In the genomic region with DNA sequence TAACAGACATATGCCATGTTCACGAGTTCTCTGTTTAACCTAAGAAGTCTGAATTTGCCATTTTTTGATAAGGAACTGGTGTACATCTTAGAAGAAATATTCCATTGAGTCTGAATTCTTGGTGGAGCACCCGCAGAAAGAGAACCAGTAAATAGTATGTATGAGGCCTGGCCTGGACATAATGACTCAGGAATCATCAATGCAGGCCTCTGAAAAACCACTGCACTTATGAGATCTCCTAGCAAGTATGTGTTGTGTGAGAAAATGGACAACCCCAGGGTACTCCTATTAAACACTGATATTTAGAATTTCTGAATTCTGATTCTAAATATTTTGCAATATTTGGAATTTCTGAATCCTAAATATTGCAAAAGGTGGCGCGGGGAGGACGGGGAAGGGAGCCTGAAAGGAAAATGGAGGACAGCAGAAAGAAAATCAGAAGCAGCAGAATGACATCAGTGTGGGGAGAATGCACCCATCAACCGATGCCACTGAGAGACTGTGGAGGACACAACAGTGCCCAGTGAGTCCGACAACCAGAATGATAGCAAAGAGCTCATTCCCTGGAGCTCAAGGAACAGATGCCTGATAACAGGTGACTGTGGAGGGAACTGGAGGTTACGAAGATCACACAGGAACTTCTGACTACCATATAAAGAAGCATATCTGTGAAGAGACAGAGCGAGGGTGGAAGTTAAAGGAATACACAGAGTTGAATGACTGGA, we compare ENCODE assay signal across 13 cellular contexts.
DNase-seq lines count a peak whose midpoint lies in the region; ATAC-seq and TF ChIP-seq lines count a peak whose summit lies in the region.
"Had no signal": no experiment of that assay in that cellular context is flagged by ENCODE, and none has a peak within 500 bp of the region (broad histone marks: within the 10 kb centered on the region; RNA-seq: fewer than 3 reads in every experiment).

No MANE protein-coding gene starts in this region.

- no peak overlapping the region for H3K27ac ChIP-seq in mesendoderm (ENCODE audit: low read depth, low read length)
- H3K27ac ChIP-seq: uterus had no signal

- no peaks in the 10 kb centered on the region for H3K36me3 ChIP-seq in mesendoderm (ENCODE audit: control insufficient read depth, insufficient read depth, low read length)
- H3K36me3 ChIP-seq: uterus had no signal

- H3K79me1 ChIP-seq in mesendoderm (ENCODE audit: low read length): peaks cover 3% of the 10 kb centered on the region

- DNase-seq in AG20443 (ENCODE audit: low spot score) (peak; percentile 56), LHCN-M2 (ENCODE audit: low read depth) (peak; percentile 65), choroid plexus epithelial cell (ENCODE audit: low read depth) (peak; percentile 89), mesendoderm (no peak), NCI-H446 (lab: John Stamatoyannopoulos, UW) (no peak), Ammon's horn (ENCODE audit: low spot score) (no peak)
- DNase-seq in activated naive CD4-positive, alpha-beta T cell treated with anti-CD3 and anti-CD28 coated beads, Interleukin-2, amount 50 U/mL, for 16 hours: no peak
- DNase-seq in activated CD8-positive, alpha-beta memory T cell treated with anti-CD3 and anti-CD28 coated beads, Interleukin-2, amount 10 ng/mL, durations not matched to agents 7 days and 5 days: no peak
- DNase-seq: activated naive CD8-positive, alpha-beta T cell treated with anti-CD3 and anti-CD28 coated beads, Interleukin-2, amount 10 ng/mL, durations not matched to agents 7 days and 5 days; NCI-H748 treated with DMSO at 0.1 percent for 48 hours; SHP77 treated with DMSO at 0.1 percent for 48 hours; uterus had no signal

- H3K56ac ChIP-seq in mesendoderm (ENCODE audit: low read length): no peak overlapping the region

- H3K27me3 ChIP-seq in mesendoderm (ENCODE audit: insufficient read depth, low read length, poor library complexity): no peaks in the 10 kb centered on the region
- H3K27me3 ChIP-seq: BLaER1 treated with 17β-estradiol and CSF1 and Interleukin-3, amounts not matched to agents 10 nM and 100 nM; uterus had no signal

- TF ChIP-seq CTCF in choroid plexus epithelial cell (conservative IDR thresholded peaks at IDR 0.05; ENCODE audit: low read depth, low read length): no peak

- H2AK5ac ChIP-seq in mesendoderm (ENCODE audit: low read length): no peak overlapping the region

- peak overlapping the region; percentile 2 for H3K4ac ChIP-seq in mesendoderm (ENCODE audit: low read depth, low read length)

- peaks cover 18% of the 10 kb centered on the region for H3K4me1 ChIP-seq in mesendoderm (ENCODE audit: control insufficient read depth, low read depth, low read length)
- H3K4me1 ChIP-seq: uterus had no signal

- no peak overlapping the region for H2BK5ac ChIP-seq in mesendoderm (ENCODE audit: low read length)

- no CpG with 5 or more reads among the region's 9 CpGs for WGBS in mesendoderm (ENCODE audit: extremely low coverage, insufficient coverage, low lambda C conversion rate)

- H3K4me2 ChIP-seq in mesendoderm (ENCODE audit: low read length): no peak overlapping the region

- peaks cover 63% of the 10 kb centered on the region for H3K79me2 ChIP-seq in mesendoderm (ENCODE audit: control insufficient read depth, insufficient read depth, low read length)

- no peak overlapping the region for H3K4me3 Mint-ChIP-seq in activated CD8-positive, alpha-beta memory T cell treated with anti-CD3 and anti-CD28 coated beads, Interleukin-2, amount 10 ng/mL, durations not matched to agents 7 days and 5 days
- H3K4me3 Mint-ChIP-seq: activated naive CD8-positive, alpha-beta T cell treated with anti-CD3 and anti-CD28 coated beads, Interleukin-2, amount 10 ng/mL, durations not matched to agents 7 days and 5 days had no signal

- no peak overlapping the region for H2BK120ac ChIP-seq in mesendoderm (ENCODE audit: low read depth, low read length)

- peaks cover 12% of the 10 kb centered on the region for H3K4me1 Mint-ChIP-seq in activated CD8-positive, alpha-beta memory T cell treated with anti-CD3 and anti-CD28 coated beads, Interleukin-2, amount 10 ng/mL, durations not matched to agents 7 days and 5 days

- no peak overlapping the region for H2BK15ac ChIP-seq in mesendoderm (replicated peaks; ENCODE audit: low read depth)

- H3K27me3 Mint-ChIP-seq in activated CD8-positive, alpha-beta memory T cell treated with anti-CD3 and anti-CD28 coated beads, Interleukin-2, amount 10 ng/mL, durations not matched to agents 7 days and 5 days: no peaks in the 10 kb centered on the region
- H3K27me3 Mint-ChIP-seq: activated naive CD8-positive, alpha-beta T cell treated with anti-CD3 and anti-CD28 coated beads, Interleukin-2, amount 10 ng/mL, durations not matched to agents 7 days and 5 days had no signal

- no peak overlapping the region for H3K27ac Mint-ChIP-seq in activated CD8-positive, alpha-beta memory T cell treated with anti-CD3 and anti-CD28 coated beads, Interleukin-2, amount 10 ng/mL, durations not matched to agents 7 days and 5 days
- H3K27ac Mint-ChIP-seq: activated naive CD8-positive, alpha-beta T cell treated with anti-CD3 and anti-CD28 coated beads, Interleukin-2, amount 10 ng/mL, durations not matched to agents 7 days and 5 days had no signal

- no peak overlapping the region for H3K23ac ChIP-seq in mesendoderm (ENCODE audit: low read length)

- no peak for ATAC-seq in activated CD8-positive, alpha-beta memory T cell treated with anti-CD3 and anti-CD28 coated beads, Interleukin-2, amount 10 ng/mL, durations not matched to agents 7 days and 5 days

- no peak overlapping the region for H3K9ac ChIP-seq in mesendoderm (ENCODE audit: low read length)
- H3K9ac ChIP-seq: BLaER1 treated with 17β-estradiol and CSF1 and Interleukin-3, amounts not matched to agents 10 nM and 100 nM had no signal

- no peaks in the 10 kb centered on the region for H3K36me3 Mint-ChIP-seq in activated CD8-positive, alpha-beta memory T cell treated with anti-CD3 and anti-CD28 coated beads, Interleukin-2, amount 10 ng/mL, durations not matched to agents 7 days and 5 days
- H3K36me3 Mint-ChIP-seq: activated naive CD8-positive, alpha-beta T cell treated with anti-CD3 and anti-CD28 coated beads, Interleukin-2, amount 10 ng/mL, durations not matched to agents 7 days and 5 days had no signal

- no peak overlapping the region for H3K18ac ChIP-seq in mesendoderm (ENCODE audit: low read length)

- H3K4me3 ChIP-seq in choroid plexus epithelial cell (ENCODE audit: low read depth, low read length): no peak overlapping the region
- H3K4me3 ChIP-seq in mesendoderm (ENCODE audit: low read length): no peak overlapping the region
- H3K4me3 ChIP-seq: BLaER1 treated with 17β-estradiol and CSF1 and Interleukin-3, amounts not matched to agents 10 nM and 100 nM; uterus had no signal

- H4K8ac ChIP-seq in mesendoderm (ENCODE audit: low read depth, low read length): no peak overlapping the region

- no peak overlapping the region for H4K5ac ChIP-seq in mesendoderm (ENCODE audit: low read length)

- CTCF ChIA-PET in activated CD8-positive, alpha-beta memory T cell treated with anti-CD3 and anti-CD28 coated beads, Interleukin-2, amount 10 ng/mL, durations not matched to agents 7 days and 5 days (lab: Charles Lee): interaction anchor here (0.6 kb wide), 1 partner anchor 41 kb away, joined by 3 read pairs; no protein-coding TSS in a partner anchor

- no peaks in the 10 kb centered on the region for H3K9me3 Mint-ChIP-seq in activated CD8-positive, alpha-beta memory T cell treated with anti-CD3 and anti-CD28 coated beads, Interleukin-2, amount 10 ng/mL, durations not matched to agents 7 days and 5 days (ENCODE audit: low read depth)
- H3K9me3 Mint-ChIP-seq: activated naive CD8-positive, alpha-beta T cell treated with anti-CD3 and anti-CD28 coated beads, Interleukin-2, amount 10 ng/mL, durations not matched to agents 7 days and 5 days had no signal

Comparison
In these comparisons a context has a peak if more than half of its experiments do, and no peak if none do; other contexts are left out.
1. DNase-seq: peak in AG20443 (single experiment), LHCN-M2 (single experiment) and choroid plexus epithelial cell (single experiment); none in mesendoderm (single experiment), activated naive CD4-positive, alpha-beta T cell treated with anti-CD3 and anti-CD28 coated beads, Interleukin-2, amount 50 U/mL, for 16 hours (single experiment), NCI-H446 (0 of 2), activated CD8-positive, alpha-beta memory T cell treated with anti-CD3 and anti-CD28 coated beads, Interleukin-2, amount 10 ng/mL, durations not matched to agents 7 days and 5 days (single experiment) and Ammon's horn (single experiment).